Comparison of ENCODE assay signal across 23 cellular contexts in the genomic region with DNA sequence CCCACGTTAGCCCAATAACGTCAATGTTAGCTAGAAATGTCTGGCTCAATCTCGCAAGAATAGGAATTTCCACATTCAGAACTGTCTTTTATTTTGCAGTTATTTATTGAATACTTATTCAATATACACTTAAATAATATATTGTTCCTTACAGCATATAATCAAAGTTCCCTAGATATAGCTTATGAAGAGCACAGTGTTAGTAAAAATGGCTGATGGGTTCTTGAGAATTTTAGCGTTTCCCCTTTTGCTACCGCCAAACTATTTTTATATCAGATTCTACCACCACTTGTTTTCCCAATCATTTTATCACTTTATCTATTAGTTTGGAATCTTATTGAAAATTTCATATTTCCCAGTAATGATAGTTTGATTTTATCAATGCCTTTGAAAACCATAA.
"Had no signal": no experiment of that assay in that cellular context is flagged by ENCODE, and none has a peak within 500 bp of the region (broad histone marks: within the 10 kb centered on the region; RNA-seq: fewer than 3 reads in every experiment).

No MANE protein-coding gene starts in this region.

- DNase-seq: dermis blood vessel endothelial cell; dorsolateral prefrontal cortex; effector CD4-positive, alpha-beta T cell; effector memory CD4-positive, alpha-beta T cell; foreskin keratinocyte; heart left ventricle; hypothalamus; immature natural killer cell; islet precursor cell; kidney; kidney glomerular epithelial cell; left lung; left ventricle myocardium superior; lower lobe of right lung; mesenchymal stem cell; mucosa of descending colon; naive B cell had no signal

- ATAC-seq: foreskin keratinocyte, gastroesophageal sphincter, heart left ventricle, left lung, left ventricle myocardium superior, lower lobe of right lung, mucosa of descending colon had no signal

- H3K36me3 ChIP-seq: esophagus muscularis mucosa, gastroesophageal sphincter, heart left ventricle, left lung, lower lobe of right lung had no signal

- H3K4me3 ChIP-seq: coronary artery, esophagus muscularis mucosa, gastroesophageal sphincter, heart left ventricle, hepatocyte, left lung, lower lobe of right lung, mucosa of descending colon had no signal

- H3K27ac ChIP-seq: coronary artery, esophagus muscularis mucosa, foreskin keratinocyte, gastroesophageal sphincter, heart left ventricle, hepatocyte, left lung, lower lobe of right lung had no signal

- H3K27me3 ChIP-seq: esophagus muscularis mucosa, foreskin keratinocyte, gastroesophageal sphincter, heart left ventricle, hepatocyte, left lung had no signal

- H3K9me3 ChIP-seq: esophagus muscularis mucosa, gastroesophageal sphincter, heart left ventricle, left lung, lower lobe of right lung, mucosa of descending colon had no signal

- H2AFZ ChIP-seq: hepatocyte had no signal

- H3K4me1 ChIP-seq: foreskin keratinocyte, gastroesophageal sphincter had no signal

- FAIRE-seq: colon, endothelial cell of umbilical vein, kidney had no signal

- H3K4me2 ChIP-seq: hepatocyte had no signal
